Comparison of ENCODE assay signal across 8 cellular contexts in the genomic region with DNA sequence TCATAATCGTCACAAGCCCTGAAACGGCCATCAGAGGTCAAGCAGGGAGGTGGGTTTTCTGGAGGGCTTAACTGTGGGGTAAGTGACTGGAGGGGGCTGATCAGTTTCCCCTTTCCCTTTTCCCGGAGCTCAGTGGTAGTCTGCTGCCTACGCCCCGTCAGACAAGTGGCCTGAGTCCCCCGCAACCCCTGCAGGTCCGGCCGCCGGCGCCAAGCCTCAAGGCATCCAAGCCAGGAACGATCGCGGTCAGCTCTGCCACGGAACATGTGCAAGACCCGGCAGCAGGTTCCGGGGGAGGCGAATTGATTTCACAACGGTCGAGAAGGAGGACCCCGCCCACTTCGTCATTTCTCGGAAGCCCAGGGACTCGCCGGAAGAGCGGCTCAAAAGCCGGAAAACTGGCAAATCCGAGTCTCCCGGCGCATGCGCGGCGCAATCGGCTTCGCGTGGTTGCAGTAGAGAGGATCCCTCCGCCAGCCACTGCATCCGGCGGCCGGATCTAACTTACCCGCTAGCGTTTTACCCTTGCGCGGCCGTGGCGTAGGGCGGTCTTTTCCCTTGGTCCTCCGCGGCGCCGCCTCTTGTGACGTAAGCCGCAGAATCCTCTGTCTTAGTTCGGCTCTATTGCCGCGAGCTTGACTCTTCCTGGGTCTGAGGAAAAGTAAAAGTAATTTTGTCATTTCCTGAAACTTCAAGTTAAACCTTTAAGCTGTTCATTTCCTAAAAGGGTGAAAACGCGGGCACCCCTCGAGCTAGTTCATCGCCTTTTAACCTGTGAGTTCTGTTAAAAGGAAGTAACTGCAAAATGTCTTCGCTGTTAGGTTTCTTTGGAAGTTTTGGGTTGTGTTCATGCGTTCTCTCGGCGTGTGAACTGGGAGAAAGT. TPM values are rescaled to one million over a fixed set of nuclear protein-coding genes. Genes with fewer than 3 reads are reported as not detected.
A peak's percentile ranks its signal among the peaks of the same experiment; 100 is the strongest.
DNase-seq lines count a peak whose midpoint lies in the region; ATAC-seq and TF ChIP-seq lines count a peak whose summit lies in the region.

No MANE protein-coding gene starts in this region.

- DNase-seq in C1 segment of cervical spinal cord (lab: John Stamatoyannopoulos, UW): peak; percentile 84 to 99 (median 98)
- peak; percentile 98 for DNase-seq in NCI-H526 treated with DMSO at 0.1 percent for 48 hours (lab: John Stamatoyannopoulos, UW)
- DNase-seq in activated CD4-positive, alpha-beta T cell treated with anti-CD3 and anti-CD28 coated beads, Interleukin-2, amount 10 ng/mL, durations not matched to agents 7 days and 5 days: peak; percentile 99
- DNase-seq in coronary artery (ENCODE audit: low spot score): peak; percentile 100
- peak; percentile 94 to 98 (median 96) for DNase-seq in stimulated activated CD4-positive, alpha-beta T cell treated with anti-CD3 and anti-CD28 coated beads, Interleukin-1b, Interleukin-23, amount 100 ng/mL, for 24 hours (ENCODE audit: low read depth in 4 of 4, low spot score in 1 of 4)

- peak; percentile 89 for ATAC-seq in GM19351 (IDR thresholded peaks at IDR 0.05; ENCODE audit: unreplicated experiment)
- peak; percentile 92 for ATAC-seq in HG03520 (IDR thresholded peaks at IDR 0.05; ENCODE audit: unreplicated experiment)

- peaks cover 26% of the 10 kb centered on the region for H3K36me3 Mint-ChIP-seq in activated CD4-positive, alpha-beta T cell treated with anti-CD3 and anti-CD28 coated beads, Interleukin-2, amount 10 ng/mL, durations not matched to agents 7 days and 5 days (ENCODE audit: low read depth)

- H3K27ac ChIP-seq in coronary artery: peak overlapping the region; percentile 99
- H3K27ac ChIP-seq in layer of hippocampus (ENCODE audit: low read depth, low read length): peak overlapping the region; percentile 96

- peak overlapping the region; percentile 98 for H3K27ac Mint-ChIP-seq in activated CD4-positive, alpha-beta T cell treated with anti-CD3 and anti-CD28 coated beads, Interleukin-2, amount 10 ng/mL, durations not matched to agents 7 days and 5 days

- no peak for TF ChIP-seq CTCF in coronary artery (IDR thresholded peaks at IDR 0.05)

- H3K9me3 Mint-ChIP-seq in activated CD4-positive, alpha-beta T cell treated with anti-CD3 and anti-CD28 coated beads, Interleukin-2, amount 10 ng/mL, durations not matched to agents 7 days and 5 days: peaks cover 3% of the 10 kb centered on the region

- peak overlapping the region; percentile 73 for H3K4me3 ChIP-seq in coronary artery

- POLR2A ChIA-PET in activated CD4-positive, alpha-beta T cell treated with anti-CD3 and anti-CD28 coated beads, Interleukin-2, amount 10 ng/mL, durations not matched to agents 7 days and 5 days (lab: Charles Lee): interaction anchor here (0.6 to 3.8 kb wide), 6 partner anchors 8 to 86 kb away, joined by 3 to 54 read pairs (median 4); partner anchors contain the start of gene CCNL1

- H3K27me3 ChIP-seq in layer of hippocampus (ENCODE audit: control insufficient read depth, insufficient read depth, low read length): no peaks in the 10 kb centered on the region

- CTCF ChIA-PET in activated CD4-positive, alpha-beta T cell treated with anti-CD3 and anti-CD28 coated beads, Interleukin-2, amount 10 ng/mL, durations not matched to agents 7 days and 5 days (lab: Charles Lee): interaction anchor here (1.0 to 2.8 kb wide), 9 partner anchors 9 to 93 kb away, joined by 3 to 25 read pairs (median 4); partner anchors contain the start of gene CCNL1

- no peaks in the 10 kb centered on the region for H3K27me3 Mint-ChIP-seq in activated CD4-positive, alpha-beta T cell treated with anti-CD3 and anti-CD28 coated beads, Interleukin-2, amount 10 ng/mL, durations not matched to agents 7 days and 5 days

- H3K4me1 Mint-ChIP-seq in activated CD4-positive, alpha-beta T cell treated with anti-CD3 and anti-CD28 coated beads, Interleukin-2, amount 10 ng/mL, durations not matched to agents 7 days and 5 days: peaks cover 28% of the 10 kb centered on the region

- peak overlapping the region; percentile 91 for H3K4me3 Mint-ChIP-seq in activated CD4-positive, alpha-beta T cell treated with anti-CD3 and anti-CD28 coated beads, Interleukin-2, amount 10 ng/mL, durations not matched to agents 7 days and 5 days

RNA-seq across cellular contexts. Expression of gene CCNL1, which starts 14.9 kb away (rescaled TPM):
- total RNA-seq in activated CD4-positive, alpha-beta T cell treated with anti-CD3 and anti-CD28 coated beads, Interleukin-2, amount 10 ng/mL, durations not matched to agents 7 days and 5 days: 100 to 1,000 TPM; 220 to 258 TPM

Comparison
In these comparisons a context has a peak if more than half of its experiments do, and no peak if none do; other contexts are left out.
1. Peak in every context shown above with its lines: DNase-seq, ATAC-seq, H3K4me3 ChIP-seq and H3K27ac ChIP-seq.